In genomic region chr7:31874631-31875374, GRCh38 we compare ENCODE assay signal across 22 cellular contexts.
DNase-seq lines count a peak whose midpoint lies in the region; ATAC-seq and TF ChIP-seq lines count a peak whose summit lies in the region.
"Had no signal": no experiment of that assay in that cellular context is flagged by ENCODE, and none has a peak within 500 bp of the region (broad histone marks: within the 10 kb centered on the region; RNA-seq: fewer than 3 reads in every experiment).

No MANE protein-coding gene starts in this region.

- H3K9me3 Mint-ChIP-seq in HFFc6, result peaks cover 6% of the 10 kb centered on the region
- H3K9me3 Mint-ChIP-seq: WTC11 had no signal

- peak overlapping the region in 11 of 12 donors; percentile 9 to 82 (median 62) for H3K27ac ChIP-seq in heart left ventricle
- H3K27ac ChIP-seq in lung (ENCODE audit: low read depth in 1 of 2, low read length in 1 of 2), result peak overlapping the region; percentile 74 to 98
- H3K27ac ChIP-seq in upper lobe of right lung, result peak overlapping the region; percentile 39
- H3K27ac ChIP-seq: cardiac muscle cell, vagina had no signal

- H3K4me1 Mint-ChIP-seq in HFFc6 (ENCODE audit: low read depth), result no peaks in the 10 kb centered on the region
- H3K4me1 Mint-ChIP-seq: CD4-positive, CD25-positive, alpha-beta regulatory T cell had no signal

- TF ChIP-seq CTCF in heart left ventricle (IDR thresholded peaks at IDR 0.05) (no peak), lung (IDR thresholded peaks at IDR 0.05; ENCODE audit: control extremely low read depth, extremely low read depth) (no peak), upper lobe of right lung (IDR thresholded peaks at IDR 0.05) (no peak), HFFc6 (IDR thresholded peaks at IDR 0.05) (no peak)

- no peak overlapping the region for H3K27ac Mint-ChIP-seq in HFFc6
- H3K27ac Mint-ChIP-seq: activated CD4-positive, alpha-beta memory T cell treated with anti-CD3 and anti-CD28 coated beads for 36 hours; activated T-cell treated with anti-CD3 and anti-CD28 coated beads, Interleukin-2, amount 50 U/mL, for 24 hours; CD4-positive, CD25-positive, alpha-beta regulatory T cell; WTC11 had no signal

- H3K4me3 ChIP-seq in heart left ventricle (no peak overlapping the region), lung (no peak overlapping the region), upper lobe of right lung (no peak overlapping the region)
- H3K4me3 ChIP-seq: cardiac muscle cell, gastrocnemius medialis, MG63, vagina had no signal

- no peaks in the 10 kb centered on the region for H3K36me3 Mint-ChIP-seq in HFFc6 (ENCODE audit: low read depth)
- H3K36me3 Mint-ChIP-seq: activated CD4-positive, alpha-beta memory T cell treated with anti-CD3 and anti-CD28 coated beads for 36 hours; CD4-positive, CD25-positive, alpha-beta regulatory T cell; WTC11 had no signal

- intact Hi-C loops in heart left ventricle (cut with DNase I) (loop anchor here in 2 of 10 donors (5.0 to 10.0 kb wide), 2 partner anchors 190 to 287 kb away; no protein-coding TSS in a partner anchor), left cardiac atrium (cut with DNase I) (loop anchor here in 1 of 2 donors (10.0 kb wide), 1 partner anchor 290 kb away; no protein-coding TSS in a partner anchor), upper lobe of right lung (cut with DNase I) (no loop called here)

- H3K4me3 Mint-ChIP-seq in HFFc6, result no peak overlapping the region
- H3K4me3 Mint-ChIP-seq: activated CD4-positive, alpha-beta memory T cell treated with anti-CD3 and anti-CD28 coated beads for 36 hours; activated T-cell treated with anti-CD3 and anti-CD28 coated beads, Interleukin-2, amount 50 U/mL, for 24 hours; CD4-positive, CD25-positive, alpha-beta regulatory T cell; WTC11 had no signal

- ATAC-seq in heart left ventricle (peak in 2 of 4 donors; percentile 6 to 10), left cardiac atrium (no peak), lung (ENCODE audit: insufficient read depth, low FRiP score) (no peak), upper lobe of right lung (no peak)
- ATAC-seq: gastrocnemius medialis, WTC11 had no signal

- H3K9me3 ChIP-seq in heart left ventricle (peaks cover 0 to 2% (median 0%) of the 10 kb centered on the region in 12 donors), lung (ENCODE audit: control insufficient read depth in 2 of 2, insufficient read depth in 1 of 2, low read length in 1 of 2) (no peaks in the 10 kb centered on the region), upper lobe of right lung (no peaks in the 10 kb centered on the region)
- H3K9me3 ChIP-seq: gastrocnemius medialis, vagina had no signal

- TF ChIP-seq POLR2A in heart left ventricle (IDR thresholded peaks at IDR 0.05), result no peak

- H3K27me3 ChIP-seq in heart left ventricle (no peaks in the 10 kb centered on the region), lung (ENCODE audit: control insufficient read depth, insufficient read depth) (no peaks in the 10 kb centered on the region), upper lobe of right lung (no peaks in the 10 kb centered on the region)
- H3K27me3 ChIP-seq: cardiac muscle cell, gastrocnemius medialis, MG63, vagina had no signal

- DNase-seq in heart left ventricle (no peak), left cardiac atrium (no peak), dermis blood vessel endothelial cell (peak; percentile 10), lung (ENCODE audit: low spot score) (no peak), upper lobe of right lung (no peak), HFFc6 (no peak), NCI-H1092 (lab: John Stamatoyannopoulos, UW) (no peak), ecto neural progenitor cell (ENCODE audit: low spot score) (no peak)
- DNase-seq: activated CD4-positive, alpha-beta memory T cell treated with anti-CD3 and anti-CD28 coated beads for 36 hours; activated naive CD4-positive, alpha-beta T cell treated with Interleukin-2 at 50 U/mL for 16 hours; activated T-cell treated with anti-CD3 and anti-CD28 coated beads, Interleukin-2, amount 50 U/mL, for 24 hours; amniotic stem cell; CD4-positive, CD25-positive, alpha-beta regulatory T cell; gastrocnemius medialis; MG63; NCI-H1436 treated with DMSO at 0.1 percent for 48 hours; NCI-H2171 treated with DMSO at 0.1 percent for 48 hours; NCI-H526 treated with DMSO at 0.1 percent for 48 hours; T-helper 2 cell had no signal

- H3K36me3 ChIP-seq in heart left ventricle (peaks cover 0 to 59% (median 14%) of the 10 kb centered on the region in 9 donors), lung (ENCODE audit: control insufficient read depth in 2 of 2, insufficient read depth in 2 of 2, low read length in 2 of 2) (no peaks in the 10 kb centered on the region), upper lobe of right lung (no peaks in the 10 kb centered on the region)
- H3K36me3 ChIP-seq: cardiac muscle cell, gastrocnemius medialis, vagina had no signal

- peaks cover 5 to 28% (median 18%) of the 10 kb centered on the region in 12 donors for H3K4me1 ChIP-seq in heart left ventricle
- H3K4me1 ChIP-seq in lung (ENCODE audit: control insufficient read depth in 2 of 2, insufficient read depth in 2 of 2, low read length in 2 of 2), result peaks cover 0 to 15% of the 10 kb centered on the region in 2 donors
- H3K4me1 ChIP-seq in upper lobe of right lung, result peaks cover 3% of the 10 kb centered on the region
- H3K4me1 ChIP-seq: vagina had no signal

- no peaks in the 10 kb centered on the region for H3K27me3 Mint-ChIP-seq in HFFc6 (ENCODE audit: insufficient read depth)
- H3K27me3 Mint-ChIP-seq: activated CD4-positive, alpha-beta memory T cell treated with anti-CD3 and anti-CD28 coated beads for 36 hours; activated T-cell treated with anti-CD3 and anti-CD28 coated beads, Interleukin-2, amount 50 U/mL, for 24 hours; CD4-positive, CD25-positive, alpha-beta regulatory T cell had no signal

- WGBS in heart left ventricle, 4 donors, result 90 to 92% (median 91%) methylated on average over 4 of the region's 4 CpGs
- WGBS in lung, 2 donors, result 90% methylated on average over 4 of the region's 4 CpGs
